In the genomic region with DNA sequence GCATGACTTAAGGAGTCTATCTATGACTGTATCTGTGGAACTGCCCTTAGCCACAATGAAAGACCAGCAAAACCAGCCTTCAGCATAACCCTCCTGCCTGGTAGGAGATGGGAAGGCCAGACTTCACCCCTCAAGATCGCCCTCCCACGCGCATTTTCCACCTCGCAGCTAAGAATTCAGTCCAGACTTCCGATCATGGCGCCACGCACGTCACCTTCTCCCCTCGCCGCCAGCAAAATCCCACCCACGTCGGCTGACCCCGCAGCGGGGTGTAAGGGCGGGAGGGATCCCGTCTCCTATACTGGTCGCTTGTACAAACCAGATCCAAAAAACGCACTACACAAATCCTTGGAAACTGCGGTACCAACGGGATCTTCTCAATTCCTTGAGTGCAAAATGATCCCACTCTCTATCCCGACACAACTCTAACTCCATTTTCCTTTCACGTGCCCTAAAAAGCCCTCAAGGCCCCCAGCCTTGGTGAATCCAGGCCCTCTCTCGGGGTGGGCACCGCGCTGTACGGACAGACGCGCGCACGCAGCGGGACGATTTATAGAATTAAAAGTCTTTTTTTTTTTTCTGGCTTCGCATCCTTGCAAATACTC, we compare ENCODE assay signal across 8 cellular contexts. TPM values are rescaled to one million over a fixed set of nuclear protein-coding genes. Genes with fewer than 3 reads are reported as not detected.
A peak's percentile ranks its signal among the peaks of the same experiment; 100 is the strongest.
DNase-seq lines count a peak whose midpoint lies in the region; ATAC-seq and TF ChIP-seq lines count a peak whose summit lies in the region.

No MANE protein-coding gene starts in this region.

- TF ChIP-seq CTCF in brain (conservative IDR thresholded peaks at IDR 0.05), result no peak

- H3K9me3 Mint-ChIP-seq in CD4-positive, CD25-positive, alpha-beta regulatory T cell, result no peaks in the 10 kb centered on the region
- H3K9me3 Mint-ChIP-seq in T-helper 2 cell treated with Interferon-gamma antibody and Interleukin-4, amounts not matched to agents 5 μg/mL and 100 μg/mL, for 36 hours, result no peaks in the 10 kb centered on the region
- peaks cover 0 to 8% (median 0%) of the 10 kb centered on the region in 5 experiments for H3K9me3 Mint-ChIP-seq in brain

- H3K27me3 ChIP-seq in CD4-positive, CD25-positive, alpha-beta regulatory T cell (ENCODE audit: control insufficient read depth, insufficient read depth, low read length), result no peaks in the 10 kb centered on the region
- no peaks in the 10 kb centered on the region for H3K27me3 ChIP-seq in HUES6 (ENCODE audit: control insufficient read depth, insufficient read depth, low read length)
- peaks cover 5% of the 10 kb centered on the region for H3K27me3 ChIP-seq in iPS-18a (ENCODE audit: control insufficient read depth, insufficient read depth, low read length)

- H3K36me3 Mint-ChIP-seq in CD4-positive, CD25-positive, alpha-beta regulatory T cell, result no peaks in the 10 kb centered on the region
- H3K36me3 Mint-ChIP-seq in T-helper 2 cell treated with Interferon-gamma antibody and Interleukin-4, amounts not matched to agents 5 μg/mL and 100 μg/mL, for 36 hours (ENCODE audit: low read depth), result peaks cover 1% of the 10 kb centered on the region
- no peaks in the 10 kb centered on the region for H3K36me3 Mint-ChIP-seq in brain

- peak overlapping the region; percentile 96 to 100 (median 98) for H3K4me3 Mint-ChIP-seq in CD4-positive, CD25-positive, alpha-beta regulatory T cell
- H3K4me3 Mint-ChIP-seq in T-helper 2 cell treated with Interferon-gamma antibody and Interleukin-4, amounts not matched to agents 5 μg/mL and 100 μg/mL, for 36 hours, result peak overlapping the region; percentile 93
- H3K4me3 Mint-ChIP-seq in brain, result peak overlapping the region; percentile 88 to 100 (median 99)

- H3K27ac Mint-ChIP-seq in CD4-positive, CD25-positive, alpha-beta regulatory T cell, result peak overlapping the region; percentile 92 to 96 (median 95)
- peak overlapping the region; percentile 59 for H3K27ac Mint-ChIP-seq in T-helper 2 cell treated with Interferon-gamma antibody and Interleukin-4, amounts not matched to agents 5 μg/mL and 100 μg/mL, for 36 hours
- H3K27ac Mint-ChIP-seq in brain, result peak overlapping the region; percentile 99 to 100 (median 100)

- peaks cover 4% of the 10 kb centered on the region for H3K27me3 Mint-ChIP-seq in CD4-positive, CD25-positive, alpha-beta regulatory T cell
- H3K27me3 Mint-ChIP-seq in T-helper 2 cell treated with Interferon-gamma antibody and Interleukin-4, amounts not matched to agents 5 μg/mL and 100 μg/mL, for 36 hours (ENCODE audit: low read depth), result peaks cover 9% of the 10 kb centered on the region
- H3K27me3 Mint-ChIP-seq in brain, result peaks cover 19% of the 10 kb centered on the region

- intact Hi-C loops in sciatic nerve (cut with DNase I), result no loop called here

- peak overlapping the region; percentile 93 for H3K4me3 ChIP-seq in CD4-positive, CD25-positive, alpha-beta regulatory T cell (ENCODE audit: low read depth, low read length)
- H3K4me3 ChIP-seq in HUES6 (ENCODE audit: low read depth, low read length) (peak overlapping the region; percentile 92), iPS-18a (ENCODE audit: low read length) (peak overlapping the region; percentile 96)

- ATAC-seq in CD4-positive, CD25-positive, alpha-beta regulatory T cell (ENCODE audit: low read depth in 2 of 2), result no peak
- peak; percentile 67 for ATAC-seq in sciatic nerve

- H3K4me1 Mint-ChIP-seq in CD4-positive, CD25-positive, alpha-beta regulatory T cell, result peaks cover 20 to 34% (median 30%) of the 10 kb centered on the region in 4 donors
- H3K4me1 Mint-ChIP-seq in T-helper 2 cell treated with Interferon-gamma antibody and Interleukin-4, amounts not matched to agents 5 μg/mL and 100 μg/mL, for 36 hours (ENCODE audit: low read depth), result peaks cover 21% of the 10 kb centered on the region
- peaks cover 36% of the 10 kb centered on the region for H3K4me1 Mint-ChIP-seq in brain

- no peaks in the 10 kb centered on the region for H3K36me3 ChIP-seq in CD4-positive, CD25-positive, alpha-beta regulatory T cell (ENCODE audit: control insufficient read depth, insufficient read depth, low read length)
- H3K36me3 ChIP-seq in HUES6 (ENCODE audit: control insufficient read depth, insufficient read depth, low read length), result no peaks in the 10 kb centered on the region
- H3K36me3 ChIP-seq in iPS-18a (ENCODE audit: control insufficient read depth, low read depth, low read length), result no peaks in the 10 kb centered on the region

- H3K9ac ChIP-seq in HUES6 (ENCODE audit: low read length), result peak overlapping the region; percentile 95
- H3K9ac ChIP-seq in iPS-18a (ENCODE audit: low read length), result peak overlapping the region; percentile 85

- DNase-seq in CD4-positive, CD25-positive, alpha-beta regulatory T cell, result peak; percentile 23 to 35 (median 32)
- peak; percentile 46 for DNase-seq in T-helper 2 cell treated with Interferon-gamma antibody and Interleukin-4, amounts not matched to agents 5 μg/mL and 100 μg/mL, for 36 hours (ENCODE audit: low spot score)
- peak; percentile 85 for DNase-seq in sciatic nerve (ENCODE audit: low spot score)
- DNase-seq in HPDE6-E6E7 (ENCODE audit: extremely low spot score), result no peak
- no peak for DNase-seq in epidermal melanocyte (ENCODE audit: insufficient read length, low spot score)

- H3K4me1 ChIP-seq in CD4-positive, CD25-positive, alpha-beta regulatory T cell (ENCODE audit: control insufficient read depth, insufficient read depth, low read length, poor library complexity, severe bottlenecking), result peaks cover 32% of the 10 kb centered on the region
- peaks cover 9% of the 10 kb centered on the region for H3K4me1 ChIP-seq in HUES6 (ENCODE audit: control insufficient read depth, insufficient read depth, low read length)
- peaks cover 12% of the 10 kb centered on the region for H3K4me1 ChIP-seq in iPS-18a (ENCODE audit: control insufficient read depth, low read depth, low read length)

- no peaks in the 10 kb centered on the region for H3K9me3 ChIP-seq in CD4-positive, CD25-positive, alpha-beta regulatory T cell (ENCODE audit: control insufficient read depth in 2 of 2, low read length in 2 of 2)
- H3K9me3 ChIP-seq in HUES6 (ENCODE audit: control insufficient read depth, insufficient read depth, low read depth, low read length), result no peaks in the 10 kb centered on the region
- no peaks in the 10 kb centered on the region for H3K9me3 ChIP-seq in iPS-18a (ENCODE audit: control insufficient read depth, low read depth, low read length)

- peak overlapping the region; percentile 51 for H3K27ac ChIP-seq in CD4-positive, CD25-positive, alpha-beta regulatory T cell (ENCODE audit: insufficient read depth, low read length, poor library complexity, severe bottlenecking)
- H3K27ac ChIP-seq in HUES6 (ENCODE audit: low read depth, low read length) (peak overlapping the region; percentile 97), iPS-18a (ENCODE audit: low read length) (peak overlapping the region; percentile 74)

RNA-seq across cellular contexts. Expression of gene BMPR2, which starts 1.0 kb away (rescaled TPM):
- 24.9 TPM for total RNA-seq in CD4-positive, CD25-positive, alpha-beta regulatory T cell
- polyA plus RNA-seq in CD4-positive, CD25-positive, alpha-beta regulatory T cell, result 1 to 10 TPM; 3.7 to 5.6 (median 4.8) TPM
- polyA plus RNA-seq in brain (ENCODE audit: insufficient read depth, low read depth, low replicate concordance), result 16.5 TPM
- 82.7 TPM for total RNA-seq in sciatic nerve

Comparison
In these comparisons a context has a peak if more than half of its experiments do, and no peak if none do; other contexts are left out.
1. DNase-seq: peak in CD4-positive, CD25-positive, alpha-beta regulatory T cell (3 of 3), T-helper 2 cell treated with Interferon-gamma antibody and Interleukin-4, amounts not matched to agents 5 μg/mL and 100 μg/mL, for 36 hours (single experiment) and sciatic nerve (single experiment); none in HPDE6-E6E7 (single experiment) and epidermal melanocyte (single experiment).
2. Peak in every context shown above with its lines, with median percentiles within 50 percentile points of each other: H3K27ac ChIP-seq, H3K4me3 ChIP-seq, H3K27ac Mint-ChIP-seq and H3K4me3 Mint-ChIP-seq.